Comparison of ENCODE assay signal across 10 cellular contexts in the genomic region with DNA sequence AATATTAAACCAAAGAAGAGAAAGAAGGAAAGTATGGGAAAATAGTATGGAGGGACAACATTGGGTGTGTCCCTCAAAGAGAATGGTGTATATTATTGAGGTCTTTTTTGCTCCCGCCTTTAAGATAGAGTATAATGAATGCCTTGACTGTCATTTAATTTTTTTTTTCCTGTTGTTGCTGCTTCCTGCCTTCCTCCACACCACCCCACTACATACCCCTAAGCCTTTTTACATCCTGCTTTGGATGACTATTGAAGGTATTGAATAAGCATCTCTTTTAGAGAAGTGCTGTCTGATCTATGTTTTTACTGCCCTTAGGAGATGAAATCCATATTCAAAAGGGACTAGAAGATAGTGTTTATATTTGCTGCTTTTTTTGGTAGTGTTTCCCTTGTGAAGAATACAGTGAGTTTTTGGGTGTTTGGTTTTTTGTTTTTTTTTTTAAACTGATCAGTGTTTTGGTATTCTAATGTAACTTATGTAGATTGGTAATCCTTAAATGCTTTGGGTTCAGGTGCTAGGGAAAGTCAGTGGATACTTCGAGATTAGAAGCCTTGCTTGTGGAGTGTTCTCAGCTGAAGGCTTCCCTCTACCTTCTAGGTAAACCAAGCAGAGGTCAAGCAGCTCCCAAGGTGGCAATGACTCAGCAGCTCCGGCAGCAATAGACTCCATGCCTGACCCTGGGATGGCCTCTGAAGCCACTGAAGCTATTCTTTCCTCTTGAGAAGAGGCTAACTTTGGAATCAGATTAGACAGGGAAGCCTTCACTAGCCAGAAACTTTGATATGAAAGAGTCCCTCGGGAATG. TPM values are rescaled to one million over a fixed set of nuclear protein-coding genes. Genes with fewer than 3 reads are reported as not detected.
DNase-seq lines count a peak whose midpoint lies in the region; ATAC-seq and TF ChIP-seq lines count a peak whose summit lies in the region.
"Had no signal": no experiment of that assay in that cellular context is flagged by ENCODE, and none has a peak within 500 bp of the region (broad histone marks: within the 10 kb centered on the region; RNA-seq: fewer than 3 reads in every experiment).

No MANE protein-coding gene starts in this region.

- H3K27me3 Mint-ChIP-seq in endodermal cell (ENCODE audit: insufficient read depth): peaks cover 29% of the 10 kb centered on the region

- H3K23ac ChIP-seq in IMR-90 (ENCODE audit: low read depth, low read length): peak overlapping the region; percentile 88

- peaks cover 10% of the 10 kb centered on the region for H3K9me1 ChIP-seq in IMR-90 (ENCODE audit: insufficient read depth, low read length)

- H3K36me3 ChIP-seq in IMR-90 (ENCODE audit: control insufficient read depth, insufficient read depth, low read length) (peaks cover 36% of the 10 kb centered on the region), endodermal cell (ENCODE audit: control insufficient read depth, insufficient read depth, low read length) (peaks cover 48% of the 10 kb centered on the region), muscle layer of duodenum (ENCODE audit: control insufficient read depth in 1 of 2, insufficient read depth in 2 of 2, low read length in 2 of 2) (no peaks in the 10 kb centered on the region)

- peak overlapping the region; percentile 1 to 50; a peak in 2 of 4 replicates for H4K8ac ChIP-seq in IMR-90 (ENCODE audit: low read depth in 2 of 2, low read length in 2 of 2)

- POLR2A ChIA-PET in IMR-90 (lab: Charles Lee; ENCODE audit: unreplicated experiment): interaction anchor here (1.0 kb wide), 1 partner anchor 141 kb away, joined by 3 read pairs; no protein-coding TSS in a partner anchor

- peak overlapping the region; percentile 87 for H3K14ac ChIP-seq in IMR-90 (replicated peaks; ENCODE audit: low read depth, low read length)

- H2AFZ ChIP-seq in IMR-90 (replicated peaks; ENCODE audit: low read length, poor library complexity): no peak overlapping the region

- no TSS peak for BruUV-seq in IMR-90 (replicated peaks; lab: Mats Ljungman, UMichigan)

- no peak overlapping the region for H2AK9ac ChIP-seq in IMR-90 (replicated peaks; ENCODE audit: low read depth, low read length, poor library complexity)

- DNase-seq in AG20443 (ENCODE audit: low spot score) (peak; percentile 33), IMR-90 (peak; percentile 62), endodermal cell (peak; percentile 87), amniotic stem cell (lab: John Stamatoyannopoulos, UW) (no peak), RPMI8226 (no peak), middle frontal gyrus (ENCODE audit: extremely low spot score, low spot score) (no peak)
- DNase-seq in activated CD4-positive, CD25-positive, alpha-beta regulatory T cell treated with anti-CD3 and anti-CD28 coated beads, Interleukin-2, amount 50 U/mL, for 72 hours: no peak
- DNase-seq: activated CD4-positive, alpha-beta T cell treated with anti-CD3 and anti-CD28 coated beads for 4 hours; NCI-H1105 treated with DMSO at 0.1 percent for 48 hours had no signal

- H3K4me3 ChIP-seq in IMR-90 (ENCODE audit: insufficient read depth, low read depth, low read length) (peak overlapping the region; percentile 39), endodermal cell (ENCODE audit: low read length) (peak overlapping the region; percentile 97), muscle layer of duodenum (ENCODE audit: low read depth in 1 of 2, low read length in 2 of 2) (peak overlapping the region; percentile 35 to 50)

- H3K27me3 ChIP-seq in IMR-90 (ENCODE audit: control insufficient read depth, insufficient read depth, low read length): no peaks in the 10 kb centered on the region
- H3K27me3 ChIP-seq in endodermal cell (ENCODE audit: control insufficient read depth, insufficient read depth, low read length, poor library complexity, severe bottlenecking): no peaks in the 10 kb centered on the region
- no peaks in the 10 kb centered on the region for H3K27me3 ChIP-seq in muscle layer of duodenum (ENCODE audit: low read depth, low read length)

- peak overlapping the region; percentile 68 for H3K18ac ChIP-seq in IMR-90 (ENCODE audit: low read depth, low read length)

- peak overlapping the region; percentile 49; the same call in 1 of the 2 replicates for H3K56ac ChIP-seq in IMR-90 (ENCODE audit: extremely low read depth, insufficient read depth, low read length)

- peak overlapping the region; percentile 54; the same call in 1 of the 2 replicates for H2AK5ac ChIP-seq in IMR-90 (ENCODE audit: low read depth, low read length)

- CTCF ChIA-PET in IMR-90 (lab: Yijun Ruan, JAX): interaction anchor here (0.5 kb wide), 1 partner anchor 601 kb away, joined by 3 read pairs; no protein-coding TSS in a partner anchor

- intact Hi-C loops in IMR-90 (cut with micrococcal nuclease): loop anchor here (1.0 to 10.0 kb wide), 2 partner anchors 97 to 336 kb away; a partner anchor contains a TSS

- peak overlapping the region; percentile 77 for H3K9ac ChIP-seq in IMR-90 (ENCODE audit: low read depth, low read length)
- peak overlapping the region; percentile 85 for H3K9ac ChIP-seq in endodermal cell (ENCODE audit: extremely low read depth, low read length, poor library complexity, severe bottlenecking)

- peaks cover 12% of the 10 kb centered on the region for H3K36me3 Mint-ChIP-seq in endodermal cell (ENCODE audit: low read depth)

- no peak overlapping the region; the same call in 1 of the 2 replicates for H2BK20ac ChIP-seq in IMR-90 (ENCODE audit: low read depth, low read length)

- H3K79me1 ChIP-seq in IMR-90 (ENCODE audit: low read depth in 1 of 2, low read length in 2 of 2): peaks cover 12 to 32% of the 10 kb centered on the region in 2 experiments

- no peaks in the 10 kb centered on the region for H3K9me3 Mint-ChIP-seq in endodermal cell

- in situ Hi-C loops in IMR-90 (cut with MboI; ENCODE audit: low sequenced_read_pairs): loop anchor here (5.0 kb wide), 3 partner anchors 144 to 241 kb away; no protein-coding TSS in a partner anchor

- no peak; the same call in 1 of the 2 replicates for TF ChIP-seq POLR2A in IMR-90 (IDR thresholded peaks at IDR 0.05; ENCODE audit: low read depth, low read length)

- H3K9me3 ChIP-seq in IMR-90 (ENCODE audit: control insufficient read depth, insufficient read depth, low read length) (no peaks in the 10 kb centered on the region), endodermal cell (ENCODE audit: control insufficient read depth, low read length) (no peaks in the 10 kb centered on the region), muscle layer of duodenum (ENCODE audit: control insufficient read depth in 1 of 2, low read length in 2 of 2) (no peaks in the 10 kb centered on the region)

- peak overlapping the region; percentile 96 for H2BK5ac ChIP-seq in IMR-90 (ENCODE audit: low read depth, low read length, poor library complexity, severe bottlenecking)

- peak; percentile 3; the same call in 1 of the 2 replicates for TF ChIP-seq RAD21 in IMR-90 (IDR thresholded peaks at IDR 0.05; ENCODE audit: low read length)

- H3K4me2 ChIP-seq in IMR-90 (ENCODE audit: low read depth, low read length): peak overlapping the region; percentile 96

- peak overlapping the region; percentile 43; the same call in 1 of the 2 replicates for H4K5ac ChIP-seq in IMR-90 (ENCODE audit: low read depth, low read length)

- no peak overlapping the region for H4K91ac ChIP-seq in IMR-90 (ENCODE audit: insufficient read depth, low read depth, low read length)

- H4K20me1 ChIP-seq in IMR-90 (ENCODE audit: insufficient read depth, low read length): peaks cover 51% of the 10 kb centered on the region

- H2BK120ac ChIP-seq in IMR-90 (ENCODE audit: low read depth, low read length): peak overlapping the region; percentile 48

- H2BK15ac ChIP-seq in IMR-90 (ENCODE audit: low read depth, low read length): no peak overlapping the region

- ATAC-seq in IMR-90 (ENCODE audit: low read depth): peak; percentile 7; the same call in 1 of the 2 replicates

- WGBS in IMR-90 (ENCODE audit: extremely low coverage in 2 of 2, insufficient read length in 1 of 2), 2 experiments: 0% methylated on average over 1 of the region's 4 CpGs; no CpG with 5 or more reads in 1 of the 2 experiments
- WGBS in endodermal cell (ENCODE audit: insufficient coverage in 1 of 2, insufficient read length in 1 of 2), 2 experiments: 14 to 36% methylated on average over 4 of the region's 4 CpGs

- H3K27ac Mint-ChIP-seq in endodermal cell: peak overlapping the region; percentile 95

- H3K4me1 ChIP-seq in IMR-90 (ENCODE audit: control insufficient read depth, insufficient read depth, low read length) (peaks cover 16% of the 10 kb centered on the region), endodermal cell (ENCODE audit: control insufficient read depth, insufficient read depth, low read length) (peaks cover 2% of the 10 kb centered on the region), muscle layer of duodenum (ENCODE audit: control insufficient read depth in 1 of 2, insufficient read depth in 2 of 2, low read length in 2 of 2) (peaks cover 0 to 10% of the 10 kb centered on the region in 2 donors)

- H3K27ac ChIP-seq in IMR-90 (ENCODE audit: insufficient read depth, low read length): peak overlapping the region; percentile 63; the same call in 1 of the 2 replicates
- peak overlapping the region; percentile 33 for H3K27ac ChIP-seq in endodermal cell (ENCODE audit: low read depth, low read length)
- peak overlapping the region; percentile 67 for H3K27ac ChIP-seq in muscle layer of duodenum (ENCODE audit: low read length)

- dilution Hi-C loops in IMR-90 (cut with HindIII; ENCODE audit: low sequenced_read_pairs, unreplicated experiment): no loop called here

- TF ChIP-seq CTCF in IMR-90 (conservative IDR thresholded peaks at IDR 0.05; ENCODE audit: low read depth, low read length) (no peak), endodermal cell (conservative IDR thresholded peaks at IDR 0.05) (no peak)

- H3K4me3 Mint-ChIP-seq in endodermal cell: no peak overlapping the region

- peak overlapping the region; percentile 39 for H3K4ac ChIP-seq in IMR-90 (ENCODE audit: low read depth, low read length)

- peaks cover 44% of the 10 kb centered on the region for H3K4me1 Mint-ChIP-seq in endodermal cell

TF ChIP-seq in IMR-90, 13 proteins besides CTCF, POLR2A, EP300 and RAD21:
- TF ChIP-seq MXI1 (IDR thresholded peaks at IDR 0.05; ENCODE audit: borderline replicate concordance, low read depth, low read length) (no peak), NFE2L2 (IDR thresholded peaks at IDR 0.05; ENCODE audit: low read depth, low read length) (peak; percentile 78; the same call in 1 of the 2 replicates)

RNA-seq across cellular contexts. Expression of a gene that starts 5.0 kb away (rescaled TPM):
- total RNA-seq in IMR-90 (2012; rRNA removed) (62.4 and 81.1 TPM in 2 replicates), endodermal cell (100 to 1,000 TPM; 193 to 266 TPM)
- polyA plus RNA-seq in IMR-90 (2012; rRNA removed): 87.9 and 90.9 TPM in 2 replicates
- polyA plus RNA-seq in IMR-90 (2012; cell fraction: cytosol; rRNA removed): 34.4 and 91.8 TPM in 2 replicates
- 21.3 and 47.0 TPM in 2 replicates for polyA plus RNA-seq in IMR-90 (2012; cell fraction: nucleus; rRNA removed; ENCODE audit: low replicate concordance)
- polyA plus RNA-seq in endodermal cell (2013, experiment 1 of 2): 133 TPM
- 134 TPM for polyA plus RNA-seq in endodermal cell (2013, experiment 2 of 2)

RNA-seq across cellular contexts. Expression of a gene that starts 34.4 kb away (rescaled TPM):
- total RNA-seq in IMR-90 (2012; rRNA removed): under 0.01 TPM in 2 replicates
- 0.04 and 0.09 TPM in 2 replicates for polyA plus RNA-seq in IMR-90 (2012; rRNA removed)
- 0.04 and 0.05 TPM in 2 replicates for polyA plus RNA-seq in IMR-90 (2012; cell fraction: cytosol; rRNA removed)
- polyA plus RNA-seq in IMR-90 (2012; cell fraction: nucleus; rRNA removed; ENCODE audit: low replicate concordance): 0.61 and 1.0 TPM in 2 replicates
- 1 to 10 TPM in 1 of 2 donors, under 1 TPM in 1; 0.62 to 1.0 TPM for total RNA-seq in endodermal cell
- 0.43 TPM for polyA plus RNA-seq in endodermal cell (2013, experiment 1 of 2)
- polyA plus RNA-seq in endodermal cell (2013, experiment 2 of 2): 0.33 TPM

Comparison
In these comparisons a context has a peak if more than half of its experiments do, and no peak if none do; other contexts are left out.
1. DNase-seq: peak in AG20443 (single experiment), IMR-90 (single experiment) and endodermal cell (single experiment); none in amniotic stem cell (single experiment), RPMI8226 (single experiment), activated CD4-positive, CD25-positive, alpha-beta regulatory T cell treated with anti-CD3 and anti-CD28 coated beads, Interleukin-2, amount 50 U/mL, for 72 hours (single experiment) and middle frontal gyrus (single experiment).
2. H3K4me3 ChIP-seq: peak in every context shown above with its lines; median percentile 97 in endodermal cell; 42 in muscle layer of duodenum; 39 in IMR-90.
3. Peak in every context shown above with its lines, with median percentiles within 50 percentile points of each other: H3K27ac ChIP-seq.